In the genomic region with DNA sequence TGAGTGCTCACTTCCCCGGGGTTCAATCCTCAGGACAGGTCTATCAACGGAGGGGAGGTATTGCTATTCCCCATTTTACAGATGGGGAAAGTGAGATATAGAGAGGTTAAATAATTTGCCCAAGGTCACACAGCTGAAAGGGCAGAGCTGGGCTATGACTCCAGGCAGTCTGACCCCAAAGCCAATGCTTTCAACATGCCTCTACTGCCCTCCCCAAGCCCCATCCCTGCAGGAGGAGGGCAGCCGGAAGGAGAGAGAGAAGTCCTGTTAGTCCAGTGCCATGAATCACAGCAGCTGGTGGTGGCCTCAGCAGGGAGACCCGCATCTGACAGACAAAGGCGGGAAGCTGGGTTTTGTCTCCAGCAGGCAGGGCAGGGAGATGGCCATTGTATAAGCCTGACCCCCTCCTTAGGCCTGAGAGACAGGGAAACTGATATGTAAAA, we compare ENCODE assay signal across 1 cellular context.
TF ChIP-seq lines count a peak whose summit lies in the region.

No MANE protein-coding gene starts in this region.

TF ChIP-seq in K562, 482 proteins besides CTCF, POLR2A, EP300 and RAD21:
- TF ChIP-seq AFF4 (CRISPR knock-in tag; IDR thresholded peaks at IDR 0.05) = no peak
- TF ChIP-seq SUPT5H (IDR thresholded peaks at IDR 0.05) = no peak
- 0 out of 2 replicates have a peak, but pooled peaks have one; percentile 3 for TF ChIP-seq SOX6 (IDR thresholded peaks at IDR 0.05)
- TF ChIP-seq ESRRA (IDR thresholded peaks at IDR 0.05; ENCODE audit: borderline replicate concordance, low read depth) = peak; percentile 93
- TF ChIP-seq CBX1 (IDR thresholded peaks at IDR 0.05; ENCODE audit: low read depth) = no peak
- TF ChIP-seq NR2C2 (CRISPR knock-in tag; IDR thresholded peaks at IDR 0.05) = no peak
- TF ChIP-seq NR2C2 (tag; IDR thresholded peaks at IDR 0.05) = 0 out of 2 replicates have a peak, but pooled peaks have one; percentile 18
- TF ChIP-seq PHB (CRISPR knock-in tag; IDR thresholded peaks at IDR 0.05) = no peak
